ENCODE assay signal across 20 cellular contexts in the genomic region with DNA sequence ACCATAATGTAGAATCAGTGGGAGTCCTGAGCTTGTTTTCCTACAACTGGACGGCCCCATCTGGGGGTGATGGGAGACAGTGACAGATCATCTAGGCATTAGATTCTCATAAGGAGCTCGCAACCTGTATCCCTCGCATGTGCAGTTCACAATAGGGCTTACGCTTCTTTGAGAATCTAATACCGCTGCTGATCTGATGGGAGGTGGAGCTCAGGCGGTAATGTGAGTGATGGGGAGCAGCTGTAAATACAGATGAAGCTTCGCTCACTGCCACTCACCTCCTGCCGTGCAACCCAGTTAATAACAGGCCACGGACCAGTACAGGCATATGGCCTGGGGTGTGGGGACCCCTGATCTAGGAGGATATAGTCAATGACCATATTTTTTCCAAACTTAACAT.
"Had no signal": no experiment of that assay in that cellular context is flagged by ENCODE, and none has a peak within 500 bp of the region (broad histone marks: within the 10 kb centered on the region; RNA-seq: fewer than 3 reads in every experiment).

No MANE protein-coding gene starts in this region.

- H3K27me3 ChIP-seq: esophagus squamous epithelium, sigmoid colon, suprapubic skin had no signal

- H3K36me3 ChIP-seq: prostate gland had no signal

- H3K4me3 ChIP-seq: coronary artery, esophagus squamous epithelium, lower lobe of right lung, prostate gland, sigmoid colon, suprapubic skin had no signal

- H3K9me3 Mint-ChIP-seq: naive thymus-derived CD8-positive, alpha-beta T cell; nephron progenitor cell; stimulated activated naive CD8-positive, alpha-beta T cell treated with anti-CD3 and anti-CD28 coated beads, Interleukin-15, amount 100 ng/mL, for 72 hours; type B pancreatic cell had no signal

- H3K4me3 Mint-ChIP-seq: naive thymus-derived CD8-positive, alpha-beta T cell; nephron progenitor cell; stimulated activated naive CD8-positive, alpha-beta T cell treated with anti-CD3 and anti-CD28 coated beads, Interleukin-15, amount 100 ng/mL, for 72 hours; type B pancreatic cell had no signal

- H3K27ac Mint-ChIP-seq: type B pancreatic cell had no signal

- H3K27me3 Mint-ChIP-seq: naive thymus-derived CD8-positive, alpha-beta T cell; stimulated activated naive CD8-positive, alpha-beta T cell treated with anti-CD3 and anti-CD28 coated beads, Interleukin-15, amount 100 ng/mL, for 72 hours; type B pancreatic cell had no signal

- H3K27ac ChIP-seq: coronary artery, esophagus squamous epithelium, lower lobe of right lung, prostate gland, sigmoid colon, suprapubic skin had no signal

- H3K4me1 Mint-ChIP-seq: nephron progenitor cell; stimulated activated naive CD8-positive, alpha-beta T cell treated with anti-CD3 and anti-CD28 coated beads, Interleukin-15, amount 100 ng/mL, for 72 hours had no signal

- DNase-seq: dermis blood vessel endothelial cell; effector memory CD4-positive, alpha-beta T cell; esophagus squamous epithelium; head of caudate nucleus; left ventricle myocardium superior; lower lobe of right lung; naive thymus-derived CD8-positive, alpha-beta T cell; nephron progenitor cell; nucleus accumbens; right cardiac atrium; sigmoid colon; stimulated activated CD4-positive, alpha-beta T cell treated with anti-CD3 and anti-CD28 coated beads, Interleukin-15, amount 100 ng/mL, for 24 hours; stimulated activated CD4-positive, alpha-beta T cell treated with anti-CD3 and anti-CD28 coated beads, Interleukin-2, amount 100 ng/mL, for 48 hours; stimulated activated CD8-positive, alpha-beta memory T cell treated with anti-CD3 and anti-CD28 coated beads, Interleukin-4, amount 100 ng/mL, for 48 hours; stimulated activated naive CD4-positive, alpha-beta T cell; stimulated activated naive CD8-positive, alpha-beta T cell treated with anti-CD3 and anti-CD28 coated beads, Interleukin-15, amount 100 ng/mL, for 72 hours had no signal

- H3K4me1 ChIP-seq: esophagus squamous epithelium, lower lobe of right lung, prostate gland, sigmoid colon, suprapubic skin had no signal

- H3K9me3 ChIP-seq: esophagus squamous epithelium, lower lobe of right lung, prostate gland, sigmoid colon, suprapubic skin had no signal
